13 cellular contexts compared by ENCODE assay signal in genomic region chrX:149493567-149494562, GRCh38. TPM values are rescaled to one million over a fixed set of nuclear protein-coding genes. Genes with fewer than 3 reads are reported as not detected.
A peak's percentile ranks its signal among the peaks of the same experiment; 100 is the strongest.
DNase-seq lines count a peak whose midpoint lies in the region; ATAC-seq, FAIRE-seq and TF ChIP-seq lines count a peak whose summit lies in the region.
"Had no signal": no experiment of that assay in that cellular context is flagged by ENCODE, and none has a peak within 500 bp of the region (broad histone marks: within the 10 kb centered on the region; RNA-seq: fewer than 3 reads in every experiment).

No MANE protein-coding gene starts in this region.

- no peaks in the 10 kb centered on the region for H3K79me2 ChIP-seq in H9 (ENCODE audit: insufficient read depth, low read length)

- H3K4me3 ChIP-seq in body of pancreas, result no peak overlapping the region

- CTCF ChIA-PET in activated CD4-positive, alpha-beta T cell treated with anti-CD3 and anti-CD28 coated beads, Interleukin-2, amount 10 ng/mL, durations not matched to agents 7 days and 5 days (lab: Charles Lee), result interaction anchor here (1.1 to 1.4 kb wide), 3 partner anchors 8 to 22 kb away, joined by 3 to 4 read pairs (median 3); no protein-coding TSS in a partner anchor

- H2AK5ac ChIP-seq in H9 (ENCODE audit: insufficient read length, low read length), result no peak overlapping the region

- no peak overlapping the region for H3K9ac ChIP-seq in H9 (ENCODE audit: extremely low read depth, insufficient read length, low read length)

- no peaks in the 10 kb centered on the region; the same call in 1 of the 2 replicates for H3K27me3 ChIP-seq in H9 (ENCODE audit: insufficient read depth, low read length)
- no peaks in the 10 kb centered on the region for H3K27me3 ChIP-seq in body of pancreas

- H3K27ac ChIP-seq in H9 (ENCODE audit: insufficient read length, low read depth, low read length), result no peak overlapping the region
- no peak overlapping the region for H3K27ac ChIP-seq in body of pancreas

- H4K20me1 ChIP-seq in H9 (ENCODE audit: control insufficient read depth, insufficient read depth, insufficient read length), result no peaks in the 10 kb centered on the region

- POLR2A ChIA-PET in activated CD4-positive, alpha-beta T cell treated with anti-CD3 and anti-CD28 coated beads, Interleukin-2, amount 10 ng/mL, durations not matched to agents 7 days and 5 days (lab: Charles Lee), result no interaction called here

- H3K4ac ChIP-seq in H9 (ENCODE audit: low read depth, low read length), result no peak overlapping the region

- no peaks in the 10 kb centered on the region for H3K23me2 ChIP-seq in H9 (ENCODE audit: insufficient read length, low read depth, low read length, poor library complexity, severe bottlenecking)

- H2BK15ac ChIP-seq in H9 (ENCODE audit: low read depth, low read length), result no peak overlapping the region

- H3K79me1 ChIP-seq in H9 (ENCODE audit: insufficient read depth, low read depth, low read length, poor library complexity, severe bottlenecking), result no peaks in the 10 kb centered on the region

- no peak overlapping the region for H2BK120ac ChIP-seq in H9 (ENCODE audit: low read depth, low read length, poor library complexity, severe bottlenecking)

- H4K5ac ChIP-seq in H9 (ENCODE audit: insufficient read length, low read depth, low read length), result no peak overlapping the region

- peaks cover 0 to 3% of the 10 kb centered on the region in 2 donors for H3K36me3 ChIP-seq in body of pancreas (replicated peaks in 1 of 2; ENCODE audit: insufficient read depth in 1 of 2, low read depth in 2 of 2)

- H2AFZ ChIP-seq in H9 (ENCODE audit: low read length), result no peak overlapping the region

- H3K9me3 ChIP-seq in H9 (ENCODE audit: control insufficient read depth, low read depth, low read length), result peaks cover 60% of the 10 kb centered on the region
- no peaks in the 10 kb centered on the region for H3K9me3 ChIP-seq in body of pancreas

- H2BK20ac ChIP-seq in H9 (ENCODE audit: low read depth, low read length, poor library complexity, severe bottlenecking), result no peak overlapping the region

- H3K27ac Mint-ChIP-seq in H9, result no peak overlapping the region
- no peak overlapping the region for H3K27ac Mint-ChIP-seq in activated CD4-positive, alpha-beta T cell treated with anti-CD3 and anti-CD28 coated beads, Interleukin-2, amount 10 ng/mL, durations not matched to agents 7 days and 5 days

- TF ChIP-seq CTCF in H9 (conservative IDR thresholded peaks at IDR 0.05), result peak; percentile 23; the same call in 1 of the 3 replicates
- peak in 2 of 7 experiments; percentile 2 to 4 for TF ChIP-seq CTCF in body of pancreas (IDR thresholded peaks at IDR 0.05)

- H3K4me1 Mint-ChIP-seq in H9, result no peaks in the 10 kb centered on the region
- no peaks in the 10 kb centered on the region for H3K4me1 Mint-ChIP-seq in activated CD4-positive, alpha-beta T cell treated with anti-CD3 and anti-CD28 coated beads, Interleukin-2, amount 10 ng/mL, durations not matched to agents 7 days and 5 days

- no peak overlapping the region for H3K4me3 Mint-ChIP-seq in H9
- H3K4me3 Mint-ChIP-seq in activated CD4-positive, alpha-beta T cell treated with anti-CD3 and anti-CD28 coated beads, Interleukin-2, amount 10 ng/mL, durations not matched to agents 7 days and 5 days, result no peak overlapping the region
- H3K4me3 Mint-ChIP-seq: central memory CD8-positive, alpha-beta T cell had no signal

- no CpG with 5 or more reads among the region's 13 CpGs for WGBS in H9 (ENCODE audit: extremely low coverage, insufficient read length, low lambda C conversion rate)
- 64 to 77% methylated on average over 12 to 13 of the region's 13 CpGs for WGBS in body of pancreas, 2 donors

- peak; percentile 65 for FAIRE-seq in RCC 7860 (lab: Jason Lieb, UNC)

- no peak overlapping the region for H4K8ac ChIP-seq in H9 (replicated peaks; ENCODE audit: insufficient read length, low read depth, low read length)

- H2BK5ac ChIP-seq in H9 (ENCODE audit: insufficient read length, low read length), result no peak overlapping the region

- no peaks in the 10 kb centered on the region for H3K4me1 ChIP-seq in H9 (ENCODE audit: insufficient read depth, low read length)
- peaks cover 10% of the 10 kb centered on the region for H3K4me1 ChIP-seq in body of pancreas

- no peak overlapping the region for H4K91ac ChIP-seq in H9 (ENCODE audit: insufficient read length, low read depth, low read length)

- H3K27me3 Mint-ChIP-seq in H9 (ENCODE audit: low read depth), result no peaks in the 10 kb centered on the region; the same call in 1 of the 2 replicates
- H3K27me3 Mint-ChIP-seq in activated CD4-positive, alpha-beta T cell treated with anti-CD3 and anti-CD28 coated beads, Interleukin-2, amount 10 ng/mL, durations not matched to agents 7 days and 5 days, result no peaks in the 10 kb centered on the region
- H3K27me3 Mint-ChIP-seq: central memory CD8-positive, alpha-beta T cell had no signal

- H3K4me2 ChIP-seq in H9 (ENCODE audit: insufficient read depth, insufficient read length, low read length), result no peak overlapping the region

- H3K18ac ChIP-seq in H9 (ENCODE audit: insufficient read length, low read depth, low read length), result no peak overlapping the region

- no peak for DNase-seq in H9
- peak; percentile 56 for DNase-seq in RCC 7860 (ENCODE audit: low spot score)
- peak; percentile 54 for DNase-seq in Right ventricle myocardium superior
- DNase-seq in sciatic nerve (ENCODE audit: low spot score), result no peak
- no peak for DNase-seq in activated CD4-positive, alpha-beta T cell treated with anti-CD3 and anti-CD28 coated beads, Interleukin-2, amount 10 ng/mL, durations not matched to agents 7 days and 5 days
- no peak for DNase-seq in T-helper 2 cell
- DNase-seq in body of pancreas, result no peak
- DNase-seq: activated CD4-positive, CD25-positive, alpha-beta regulatory T cell treated with anti-CD3 and anti-CD28 coated beads, Interleukin-2, amount 50 U/mL, for 72 hours; activated effector memory CD4-positive, alpha-beta T cell treated with Interleukin-2 at 50 U/mL for 16 hours; occipital lobe; SHP77 treated with DMSO at 0.1 percent for 48 hours; stimulated activated CD4-positive, alpha-beta T cell treated with anti-CD3 and anti-CD28 coated beads, Interleukin-4, amount 100 ng/mL, for 24 hours had no signal

- H3T11ph ChIP-seq in H9 (ENCODE audit: low read length), result no peak overlapping the region

- intact Hi-C loops in Right ventricle myocardium superior (cut with DNase I) (no loop called here), sciatic nerve (cut with DNase I) (no loop called here), body of pancreas (cut with DNase I) (no loop called here)

- no peak overlapping the region for H3K56ac ChIP-seq in H9 (ENCODE audit: insufficient read length, low read depth, low read length)

- H2BK12ac ChIP-seq in H9 (ENCODE audit: insufficient read length, low read depth, low read length), result no peak overlapping the region

- TF ChIP-seq POLR2A in body of pancreas (IDR thresholded peaks at IDR 0.05), result no peak

- peaks cover 43 to 49% of the 10 kb centered on the region in 2 experiments for H3K9me3 Mint-ChIP-seq in H9
- no peaks in the 10 kb centered on the region for H3K9me3 Mint-ChIP-seq in activated CD4-positive, alpha-beta T cell treated with anti-CD3 and anti-CD28 coated beads, Interleukin-2, amount 10 ng/mL, durations not matched to agents 7 days and 5 days
- H3K9me3 Mint-ChIP-seq: central memory CD8-positive, alpha-beta T cell had no signal

- no peak overlapping the region for H3K23ac ChIP-seq in H9 (ENCODE audit: insufficient read length, low read depth, low read length)

- ATAC-seq in Right ventricle myocardium superior (ENCODE audit: poor library complexity) (peak; percentile 85), sciatic nerve (peak; percentile 8), body of pancreas (no peak)

- H3K14ac ChIP-seq in H9 (ENCODE audit: insufficient read depth, low read length), result no peak overlapping the region

- peaks cover 23 to 52% (median 48%) of the 10 kb centered on the region in 3 experiments for H3K36me3 Mint-ChIP-seq in H9 (ENCODE audit: insufficient read depth in 1 of 3, low read depth in 3 of 3)
- H3K36me3 Mint-ChIP-seq in activated CD4-positive, alpha-beta T cell treated with anti-CD3 and anti-CD28 coated beads, Interleukin-2, amount 10 ng/mL, durations not matched to agents 7 days and 5 days (ENCODE audit: low read depth), result peaks cover 14% of the 10 kb centered on the region

RNA-seq across cellular contexts. Expression of gene IDS, which starts 11.2 kb away (rescaled TPM):
- total RNA-seq in H9 (2021) (38.5 and 39.2 TPM in 2 replicates), Right ventricle myocardium superior (75.9 TPM), sciatic nerve (111 TPM), body of pancreas (10 to 100 TPM; 39.7 to 49.4 TPM)
- total RNA-seq in activated CD4-positive, alpha-beta T cell treated with anti-CD3 and anti-CD28 coated beads, Interleukin-2, amount 10 ng/mL, durations not matched to agents 7 days and 5 days, result 10 to 100 TPM; 52.6 to 55.7 TPM

RNA-seq across cellular contexts. Expression of gene EOLA1, which starts 46.9 kb away (rescaled TPM):
- total RNA-seq in H9 (2021), result 7.9 and 8.8 TPM in 2 replicates
- 26.9 TPM for total RNA-seq in Right ventricle myocardium superior
- total RNA-seq in sciatic nerve, result 18.9 TPM
- 10 to 100 TPM; 33.2 to 37.2 TPM for total RNA-seq in activated CD4-positive, alpha-beta T cell treated with anti-CD3 and anti-CD28 coated beads, Interleukin-2, amount 10 ng/mL, durations not matched to agents 7 days and 5 days
- total RNA-seq in body of pancreas, result 1 to 10 TPM; 7.8 to 8.2 TPM

RNA-seq across cellular contexts. Expression of gene HSFX3, which starts 55.9 kb away (rescaled TPM):
- not detected in 2 replicates for total RNA-seq in H9 (2021)
- not detected for total RNA-seq in Right ventricle myocardium superior
- total RNA-seq in sciatic nerve, result not detected
- total RNA-seq in activated CD4-positive, alpha-beta T cell treated with anti-CD3 and anti-CD28 coated beads, Interleukin-2, amount 10 ng/mL, durations not matched to agents 7 days and 5 days, result not detected
- not detected for total RNA-seq in body of pancreas
- total RNA-seq: occipital lobe had no signal

Comparison
In these comparisons a context has a peak if more than half of its experiments do, and no peak if none do; other contexts are left out.
1. DNase-seq: peak in RCC 7860 (single experiment) and Right ventricle myocardium superior (single experiment); none in H9 (single experiment), sciatic nerve (single experiment), activated CD4-positive, alpha-beta T cell treated with anti-CD3 and anti-CD28 coated beads, Interleukin-2, amount 10 ng/mL, durations not matched to agents 7 days and 5 days (single experiment), T-helper 2 cell (0 of 5) and body of pancreas (0 of 4).